Comparison of ENCODE assay signal across 13 cellular contexts in genomic region chr14:73241481-73242165, GRCh38. TPM values are rescaled to one million over a fixed set of nuclear protein-coding genes. Genes with fewer than 3 reads are reported as not detected.
A peak's percentile ranks its signal among the peaks of the same experiment; 100 is the strongest.
DNase-seq lines count a peak whose midpoint lies in the region; FAIRE-seq and TF ChIP-seq lines count a peak whose summit lies in the region.
"Had no signal": no experiment of that assay in that cellular context is flagged by ENCODE, and none has a peak within 500 bp of the region (broad histone marks: within the 10 kb centered on the region; RNA-seq: fewer than 3 reads in every experiment).

No MANE protein-coding gene starts in this region.

- H3K4ac ChIP-seq in mesenchymal stem cell (ENCODE audit: low read depth in 1 of 2, low read length in 2 of 2): no peak overlapping the region

- H3K4me1 ChIP-seq in mammary epithelial cell (ENCODE audit: insufficient read depth, low read length) (peaks cover 37% of the 10 kb centered on the region), mesenchymal stem cell (ENCODE audit: control insufficient read depth, insufficient read depth, low read depth, low read length) (peaks cover 64% of the 10 kb centered on the region), uterus (peaks cover 0 to 15% of the 10 kb centered on the region in 2 donors), hepatocyte (ENCODE audit: insufficient read depth) (peaks cover 35% of the 10 kb centered on the region)

- intact Hi-C loops in MCF 10A (cut with micrococcal nuclease): no loop called here
- intact Hi-C loops in mammary epithelial cell (cut with micrococcal nuclease): no loop called here
- intact Hi-C loops in uterus (cut with DNase I; ENCODE audit: low total_unique reads): no loop called here

- no peak for FAIRE-seq in bronchial epithelial cell (lab: Jason Lieb, UNC)
- FAIRE-seq: GM12892 had no signal

- H3K4me3 ChIP-seq in mammary epithelial cell (replicated peaks in 1 of 3; ENCODE audit: insufficient read depth in 1 of 3, low read depth in 2 of 3, low read length in 3 of 3): no peak overlapping the region
- no peak overlapping the region for H3K4me3 ChIP-seq in bronchial epithelial cell (ENCODE audit: low read depth, low read length)
- peak overlapping the region in 1 of 2 experiments; percentile 62 for H3K4me3 ChIP-seq in mesenchymal stem cell (ENCODE audit: insufficient read depth in 1 of 2, low read depth in 1 of 2, low read length in 2 of 2)
- H3K4me3 ChIP-seq in uterus: no peak overlapping the region
- no peak overlapping the region for H3K4me3 ChIP-seq in hepatocyte
- H3K4me3 ChIP-seq: smooth muscle cell had no signal

- peak overlapping the region in 1 of 2 experiments; percentile 4 for H3K14ac ChIP-seq in mesenchymal stem cell (ENCODE audit: low read length in 2 of 2)

- no peak overlapping the region for H2BK120ac ChIP-seq in mesenchymal stem cell (ENCODE audit: low read depth, low read length)

- no peaks in the 10 kb centered on the region for H3K79me2 ChIP-seq in mammary epithelial cell (ENCODE audit: insufficient read depth, low read length)
- no peaks in the 10 kb centered on the region for H3K79me2 ChIP-seq in hepatocyte

- H3K27me3 Mint-ChIP-seq in MCF 10A (ENCODE audit: insufficient read depth, unreplicated experiment): peaks cover 9% of the 10 kb centered on the region

- H3K4me3 Mint-ChIP-seq in MCF 10A (ENCODE audit: unreplicated experiment): peak overlapping the region; percentile 28

- DNase-seq in MCF 10A (ENCODE audit: unreplicated experiment) (no peak), mammary epithelial cell (no peak), bronchial epithelial cell (ENCODE audit: low read depth) (peak; percentile 53), mesenchymal stem cell (no peak), uterus (peak in 1 of 2 donors; percentile 16), KBM-7 (no peak), hepatocyte (ENCODE audit: low spot score) (no peak)
- DNase-seq in activated CD4-positive, CD25-positive, alpha-beta regulatory T cell treated with anti-CD3 and anti-CD28 coated beads, Interleukin-2, amount 50 U/mL, for 72 hours: no peak
- DNase-seq: DMS153; effector CD8-positive, alpha-beta T cell; trophoblast cell had no signal

- POLR2A ChIA-PET in MCF 10A (lab: Yijun Ruan, JAX): interaction anchor here (0.5 kb wide), 1 partner anchor 50 kb away, joined by 4 read pairs; no protein-coding TSS in a partner anchor

- H3K18ac ChIP-seq in mesenchymal stem cell (ENCODE audit: low read depth in 1 of 2, low read length in 2 of 2): no peak overlapping the region

- no peak overlapping the region for H3K27ac Mint-ChIP-seq in MCF 10A (ENCODE audit: low read depth, unreplicated experiment)

- in situ Hi-C loops in mammary epithelial cell (cut with MboI; ENCODE audit: low sequenced_read_pairs in 2 of 2) (no loop called here), KBM-7 (cut with MboI; ENCODE audit: low pct_unique_long_range_greater_than_20kb, low sequenced_read_pairs) (no loop called here)

- dilution Hi-C loops in mammary epithelial cell (cut with HindIII; ENCODE audit: low sequenced_read_pairs): no loop called here

- H3K9me3 ChIP-seq in mammary epithelial cell (replicated peaks; ENCODE audit: insufficient read depth, low read length) (no peaks in the 10 kb centered on the region), mesenchymal stem cell (ENCODE audit: control insufficient read depth, low read length) (no peaks in the 10 kb centered on the region), uterus (no peaks in the 10 kb centered on the region), hepatocyte (ENCODE audit: low read depth) (no peaks in the 10 kb centered on the region)

- H3K27ac ChIP-seq in mammary epithelial cell (ENCODE audit: insufficient read depth, low read depth, low read length) (no peak overlapping the region), mesenchymal stem cell (ENCODE audit: low read length, poor library complexity, severe bottlenecking) (peak overlapping the region; percentile 55), uterus (peak overlapping the region; percentile 50 to 71), hepatocyte (no peak overlapping the region)

- peaks cover 2% of the 10 kb centered on the region for H4K20me1 ChIP-seq in mammary epithelial cell (ENCODE audit: insufficient read depth, low read length)
- H4K20me1 ChIP-seq in hepatocyte (ENCODE audit: insufficient read depth, poor library complexity, severe bottlenecking): no peaks in the 10 kb centered on the region

- no peak overlapping the region for H4K8ac ChIP-seq in mesenchymal stem cell (ENCODE audit: low read length)

- H3K27me3 ChIP-seq in mammary epithelial cell (ENCODE audit: insufficient read depth, low read length): peaks cover 15% of the 10 kb centered on the region
- peaks cover 8% of the 10 kb centered on the region for H3K27me3 ChIP-seq in bronchial epithelial cell (ENCODE audit: control insufficient read depth, insufficient read depth, low read length)
- H3K27me3 ChIP-seq in mesenchymal stem cell (ENCODE audit: control insufficient read depth in 1 of 2, insufficient read depth in 1 of 2, low read length in 2 of 2): peaks cover 5 to 27% of the 10 kb centered on the region in 2 experiments
- H3K27me3 ChIP-seq in uterus: no peaks in the 10 kb centered on the region
- H3K27me3 ChIP-seq in hepatocyte: peaks cover 26% of the 10 kb centered on the region

- no peak overlapping the region for H3K9ac ChIP-seq in mammary epithelial cell (ENCODE audit: insufficient read depth, low read length)
- no peak overlapping the region for H3K9ac ChIP-seq in mesenchymal stem cell (ENCODE audit: low read length)

- H2BK5ac ChIP-seq in mesenchymal stem cell (ENCODE audit: low read depth, low read length, poor library complexity, severe bottlenecking): peak overlapping the region; percentile 14

- no peak for TF ChIP-seq CTCF in MCF 10A (IDR thresholded peaks at IDR 0.05; ENCODE audit: unreplicated experiment)
- no peak for TF ChIP-seq CTCF in mammary epithelial cell (conservative IDR thresholded peaks at IDR 0.05 in 1 of 2, IDR thresholded peaks at IDR 0.05 in 1 of 2; ENCODE audit: extremely low read depth in 1 of 2, insufficient read depth in 1 of 2, low read depth in 1 of 2, low read length in 2 of 2)
- TF ChIP-seq CTCF in bronchial epithelial cell (IDR thresholded peaks at IDR 0.05; ENCODE audit: insufficient read depth, low read length, severe bottlenecking): no peak
- no peak for TF ChIP-seq CTCF in uterus (IDR thresholded peaks at IDR 0.05)
- TF ChIP-seq CTCF in hepatocyte (IDR thresholded peaks at IDR 0.05; ENCODE audit: poor library complexity): no peak

- H3K36me3 ChIP-seq in mammary epithelial cell (ENCODE audit: insufficient read depth, low read length) (no peaks in the 10 kb centered on the region), bronchial epithelial cell (ENCODE audit: control insufficient read depth, insufficient read depth, low read length) (no peaks in the 10 kb centered on the region), mesenchymal stem cell (ENCODE audit: control insufficient read depth in 1 of 2, insufficient read depth in 2 of 2, low read depth in 1 of 2, low read length in 2 of 2) (peaks cover 0 to 26% of the 10 kb centered on the region in 2 experiments), uterus (no peaks in the 10 kb centered on the region), hepatocyte (replicated peaks; ENCODE audit: insufficient read depth, low read depth) (no peaks in the 10 kb centered on the region)

- WGBS in mammary epithelial cell (ENCODE audit: low coverage, missing lambda C conversion rate): 99% methylated on average over 19 of the region's 19 CpGs
- WGBS in mesenchymal stem cell: 80% methylated on average over 19 of the region's 19 CpGs
- WGBS in hepatocyte (ENCODE audit: low lambda C conversion rate, missing lambda C conversion rate): 90% methylated on average over 19 of the region's 19 CpGs

- H2AK5ac ChIP-seq in mesenchymal stem cell (ENCODE audit: low read length, severe bottlenecking): peak overlapping the region; percentile 60

- peaks cover 39% of the 10 kb centered on the region for H3K4me1 Mint-ChIP-seq in MCF 10A (ENCODE audit: insufficient read depth, unreplicated experiment)

- H3K36me3 Mint-ChIP-seq in MCF 10A (ENCODE audit: insufficient read depth, unreplicated experiment): no peaks in the 10 kb centered on the region

- no peak overlapping the region for H3K4me2 ChIP-seq in mammary epithelial cell (ENCODE audit: insufficient read depth, low read depth, low read length)
- H3K4me2 ChIP-seq in mesenchymal stem cell (ENCODE audit: low read length, poor library complexity, severe bottlenecking): no peak overlapping the region
- no peak overlapping the region for H3K4me2 ChIP-seq in hepatocyte
- H3K4me2 ChIP-seq: smooth muscle cell had no signal

- H2BK15ac ChIP-seq in mesenchymal stem cell (ENCODE audit: low read depth, poor library complexity, severe bottlenecking): no peak overlapping the region

- CTCF ChIA-PET in MCF 10A (lab: Yijun Ruan, JAX) (interaction anchor here (0.6 to 1.8 kb wide), 3 partner anchors 53 to 1414 kb away, joined by 4 to 8 read pairs (median 6); no protein-coding TSS in a partner anchor), mammary epithelial cell (lab: Charles Lee; ENCODE audit: low non-redundant PET) (no interaction called here)

- no peak overlapping the region for H2BK12ac ChIP-seq in mesenchymal stem cell (ENCODE audit: low read length in 2 of 2)

- no TSS peak for BruUV-seq in MCF 10A (replicated peaks; lab: Mats Ljungman, UMichigan)
- BruUV-seq in mammary epithelial cell (replicated peaks; lab: Mats Ljungman, UMichigan): no TSS peak

- H3K79me1 ChIP-seq in mesenchymal stem cell (replicated peaks; ENCODE audit: low read length, poor library complexity, severe bottlenecking): peaks cover 14% of the 10 kb centered on the region

- no peaks in the 10 kb centered on the region for H3K9me2 ChIP-seq in hepatocyte (replicated peaks; ENCODE audit: insufficient read depth)

- no peak overlapping the region for H4K91ac ChIP-seq in mesenchymal stem cell (ENCODE audit: low read length)

- H2AFZ ChIP-seq in mammary epithelial cell (ENCODE audit: low read depth, low read length): no peak overlapping the region
- no peak overlapping the region for H2AFZ ChIP-seq in mesenchymal stem cell (ENCODE audit: low read depth, low read length)
- no peak overlapping the region for H2AFZ ChIP-seq in hepatocyte

- no peaks in the 10 kb centered on the region for H3K9me3 Mint-ChIP-seq in MCF 10A (ENCODE audit: unreplicated experiment)

- no peak overlapping the region for H3K23ac ChIP-seq in mesenchymal stem cell (ENCODE audit: low read length in 2 of 2)

- TF ChIP-seq POLR2A in uterus (IDR thresholded peaks at IDR 0.05): no peak

RNA-seq across cellular contexts. Expression of gene PAPLN, which starts 4.3 kb away (rescaled TPM):
- total RNA-seq in MCF 10A (2022): 2.1 and 2.8 TPM in 2 replicates
- total RNA-seq in mammary epithelial cell: 10 to 100 TPM in 1 of 2 donors, 1 to 10 TPM in 1; 6.0 to 15.0 TPM
- 5.3 TPM for polyA plus RNA-seq in mammary epithelial cell
- polyA minus RNA-seq in mammary epithelial cell: 1.8 TPM
- 3.4 and 6.0 TPM in 2 replicates for total RNA-seq in bronchial epithelial cell
- 1.9 TPM for polyA plus RNA-seq in mesenchymal stem cell (2013, experiment 1 of 2)
- 2.1 TPM for polyA plus RNA-seq in mesenchymal stem cell (2013, experiment 2 of 2)
- 10 to 100 TPM; 16.5 to 40.2 (median 33.1) TPM for total RNA-seq in uterus
- total RNA-seq in hepatocyte: 10.1 and 13.4 TPM in 2 replicates
- polyA plus RNA-seq in hepatocyte: 7.6 and 8.2 TPM in 2 replicates

Comparison
In these comparisons a context has a peak if more than half of its experiments do, and no peak if none do; other contexts are left out.
1. H3K27ac ChIP-seq: peak in mesenchymal stem cell (single experiment) and uterus (2 of 2); none in mammary epithelial cell (single experiment) and hepatocyte (single experiment).